ENCODE assay signal across 2 cellular contexts in the genomic region with DNA sequence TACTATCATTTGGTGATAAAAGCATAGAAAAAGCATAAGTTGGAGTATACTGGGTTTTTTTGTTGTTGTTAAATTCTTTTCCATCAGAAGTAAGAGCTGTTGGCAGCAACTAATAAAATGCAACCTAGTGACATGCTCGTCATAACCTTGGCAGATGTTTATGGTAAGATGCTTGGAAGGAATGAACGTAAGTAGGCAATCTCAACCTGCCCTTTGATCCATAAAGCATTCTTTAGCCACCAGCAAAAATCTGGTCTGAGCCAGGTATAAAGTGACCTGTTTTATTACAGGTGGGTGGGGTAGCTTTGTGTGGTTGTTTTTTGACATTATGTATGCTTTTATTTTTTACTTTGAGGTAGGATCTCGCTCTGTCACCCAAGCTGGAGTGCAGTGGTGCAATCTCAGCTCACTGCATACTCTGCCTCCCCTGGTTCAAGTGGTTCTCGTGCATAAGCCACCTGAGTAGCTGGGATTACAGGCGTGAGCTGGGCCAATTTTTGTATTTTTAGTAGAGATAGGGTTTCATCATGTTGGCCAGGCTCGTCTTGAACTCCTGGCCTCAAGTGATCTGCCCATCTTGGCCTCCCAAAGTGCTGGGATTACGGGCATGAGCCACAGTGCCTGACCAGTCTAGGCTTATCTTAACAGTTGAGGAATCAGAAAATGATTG.
A peak's percentile ranks its signal among the peaks of the same experiment; 100 is the strongest.
TF ChIP-seq lines count a peak whose summit lies in the region.

No MANE protein-coding gene starts in this region.

TF ChIP-seq in HEK293, 187 proteins besides CTCF, POLR2A, EP300 and RAD21:
- TF ChIP-seq ZNF23 (tag by site-specific recombination; IDR thresholded peaks at IDR 0.05; ENCODE audit: borderline replicate concordance) (no peak), GLIS1 (tag by site-specific recombination; IDR thresholded peaks at IDR 0.05) (peak; percentile 59), OSR2 (tag by site-specific recombination; IDR thresholded peaks at IDR 0.05) (peak; percentile 57; the same call in 1 of the 2 replicates)

TF ChIP-seq in K562, 482 proteins besides CTCF, POLR2A, EP300 and RAD21:
- TF ChIP-seq PML (IDR thresholded peaks at IDR 0.05; ENCODE audit: low read length) (0 out of 2 replicates have a peak, but pooled peaks have one; percentile 20), ZNF212 (CRISPR knock-in tag; IDR thresholded peaks at IDR 0.05) (no peak)
